ENCODE assay signal across 8 cellular contexts in the genomic region with DNA sequence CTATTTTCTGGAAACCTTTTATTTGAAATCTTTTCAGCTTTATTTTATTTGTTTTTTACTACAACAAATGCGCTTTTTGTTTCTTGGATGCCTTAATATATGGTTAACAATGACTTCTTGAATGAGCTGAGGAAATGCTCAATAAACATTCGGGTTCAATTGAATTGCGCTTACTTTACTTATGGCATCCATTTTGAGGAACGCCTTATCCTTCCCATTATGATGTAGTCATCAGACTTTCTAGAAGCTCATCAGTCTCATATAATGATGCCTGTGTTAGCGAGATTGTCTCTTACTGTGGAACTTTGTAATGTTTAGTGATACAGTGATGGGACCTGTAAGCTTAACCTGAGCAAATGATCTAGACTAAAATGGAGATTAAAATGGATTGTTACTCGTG. TPM values are rescaled to one million over a fixed set of nuclear protein-coding genes. Genes with fewer than 3 reads are reported as not detected.
DNase-seq lines count a peak whose midpoint lies in the region; ATAC-seq and TF ChIP-seq lines count a peak whose summit lies in the region.

No MANE protein-coding gene starts in this region.

- CTCF ChIA-PET in CD8-positive, alpha-beta T cell (lab: Charles Lee), result no interaction called here

- H3K36me3 Mint-ChIP-seq in CD8-positive, alpha-beta T cell, result peaks cover 35% of the 10 kb centered on the region
- peaks cover 32% of the 10 kb centered on the region for H3K36me3 Mint-ChIP-seq in dendritic cell treated with granulocyte-macrophage colony-stimulating factor and Interleukin-4, amounts not matched to agents 40 ng/mL and 50 ng/mL, for 4 days (ENCODE audit: low read depth)

- ATAC-seq in CD8-positive, alpha-beta T cell, result no peak
- ATAC-seq in HG03432 (IDR thresholded peaks at IDR 0.05; ENCODE audit: unreplicated experiment) (no peak), GM18505 (IDR thresholded peaks at IDR 0.05; ENCODE audit: unreplicated experiment) (no peak), HG03469 (IDR thresholded peaks at IDR 0.05; ENCODE audit: unreplicated experiment) (no peak)

- H3K27ac Mint-ChIP-seq in CD8-positive, alpha-beta T cell, result peak overlapping the region; percentile 88
- H3K27ac Mint-ChIP-seq in dendritic cell treated with granulocyte-macrophage colony-stimulating factor and Interleukin-4, amounts not matched to agents 40 ng/mL and 50 ng/mL, for 4 days, result peak overlapping the region; percentile 97

- TF ChIP-seq CTCF in CD8-positive, alpha-beta T cell (IDR thresholded peaks at IDR 0.05), result no peak
- no peak for TF ChIP-seq CTCF in neural cell (IDR thresholded peaks at IDR 0.05; ENCODE audit: poor library complexity, severe bottlenecking)

- H3K79me2 ChIP-seq in neural cell (replicated peaks; ENCODE audit: insufficient read depth, low read length), result peaks cover 77% of the 10 kb centered on the region

- H3K9me2 ChIP-seq in neural cell (ENCODE audit: insufficient read depth, low read length), result no peaks in the 10 kb centered on the region

- peaks cover 4% of the 10 kb centered on the region for H3F3A ChIP-seq in neural cell (ENCODE audit: insufficient read depth, low read length, poor library complexity, severe bottlenecking)

- no peak for TF ChIP-seq POLR2A in GM18505 (IDR thresholded peaks at IDR 0.05; ENCODE audit: borderline replicate concordance, extremely low read depth, insufficient read depth, insufficient read length)

- H3K36me3 ChIP-seq in CD8-positive, alpha-beta T cell (ENCODE audit: insufficient read depth, low read length), result no peaks in the 10 kb centered on the region
- peaks cover 12% of the 10 kb centered on the region for H3K36me3 ChIP-seq in MG63
- no peaks in the 10 kb centered on the region for H3K36me3 ChIP-seq in neural cell (ENCODE audit: insufficient read depth, low read length)

- intact Hi-C loops in CD8-positive, alpha-beta T cell (cut with DNase I, micrococcal nuclease), result loop anchor here (1.0 to 10.0 kb wide), 5 partner anchors 62 to 857 kb away; partner anchors contain the start of genes CENPK (in 1 of the 2), CWC27 (in 1 of the 2), PPWD1 (in 1 of the 2) and SREK1 (in 1 of the 2)
- intact Hi-C loops in dendritic cell treated with granulocyte-macrophage colony-stimulating factor and Interleukin-4, amounts not matched to agents 40 ng/mL and 50 ng/mL, for 4 days (cut with micrococcal nuclease), result loop anchor here (2.0 to 10.0 kb wide), 2 partner anchors 519 to 857 kb away; partner anchors contain the start of genes CWC27, SREK1 and SREK1IP1

- no peaks in the 10 kb centered on the region for H3K9me3 ChIP-seq in CD8-positive, alpha-beta T cell (ENCODE audit: low read length)
- H3K9me3 ChIP-seq in MG63 (no peaks in the 10 kb centered on the region), neural cell (ENCODE audit: low read length) (no peaks in the 10 kb centered on the region)

- peaks cover 50% of the 10 kb centered on the region for H3K4me1 Mint-ChIP-seq in CD8-positive, alpha-beta T cell (ENCODE audit: low read depth)
- H3K4me1 Mint-ChIP-seq in dendritic cell treated with granulocyte-macrophage colony-stimulating factor and Interleukin-4, amounts not matched to agents 40 ng/mL and 50 ng/mL, for 4 days (ENCODE audit: low read depth), result peaks cover 18% of the 10 kb centered on the region

- no peak for TF ChIP-seq EP300 in neural cell (conservative IDR thresholded peaks at IDR 0.05; ENCODE audit: poor library complexity, severe bottlenecking)

- H3K4me2 ChIP-seq in neural cell (ENCODE audit: low read length), result peak overlapping the region; percentile 99

- peak overlapping the region; percentile 78 for H3K27ac ChIP-seq in CD8-positive, alpha-beta T cell (ENCODE audit: low read depth, low read length)
- peak overlapping the region; percentile 93 for H3K27ac ChIP-seq in neural cell (ENCODE audit: low read length)

- no peaks in the 10 kb centered on the region for H3K27me3 Mint-ChIP-seq in CD8-positive, alpha-beta T cell (ENCODE audit: low read depth)
- H3K27me3 Mint-ChIP-seq in dendritic cell treated with granulocyte-macrophage colony-stimulating factor and Interleukin-4, amounts not matched to agents 40 ng/mL and 50 ng/mL, for 4 days, result no peaks in the 10 kb centered on the region

- no peaks in the 10 kb centered on the region for H3K27me3 ChIP-seq in CD8-positive, alpha-beta T cell (ENCODE audit: insufficient read depth, low read length)
- H3K27me3 ChIP-seq in MG63 (no peaks in the 10 kb centered on the region), neural cell (ENCODE audit: insufficient read depth, low read depth, low read length) (no peaks in the 10 kb centered on the region)

- peak overlapping the region; percentile 97 for H3K9ac ChIP-seq in neural cell (ENCODE audit: low read length)

- H3K4me3 ChIP-seq in CD8-positive, alpha-beta T cell (ENCODE audit: low read depth, low read length), result peak overlapping the region; percentile 80
- H3K4me3 ChIP-seq in MG63 (peak overlapping the region; percentile 86), neural cell (ENCODE audit: low read length) (peak overlapping the region; percentile 98)

- no peak for TF ChIP-seq RAD21 in neural cell (conservative IDR thresholded peaks at IDR 0.05)

- H3K4me1 ChIP-seq in CD8-positive, alpha-beta T cell (ENCODE audit: insufficient read depth, low read length), result peaks cover 26% of the 10 kb centered on the region

- H4K20me1 ChIP-seq in neural cell (ENCODE audit: insufficient read depth), result no peaks in the 10 kb centered on the region

- DNase-seq in CD8-positive, alpha-beta T cell, result no peak
- no peak for DNase-seq in MG63
- DNase-seq in stimulated activated CD4-positive, alpha-beta T cell treated with anti-CD3 and anti-CD28 coated beads, Interleukin-4, amount 100 ng/mL, for 24 hours, result no peak

- POLR2A ChIA-PET in CD8-positive, alpha-beta T cell (lab: Charles Lee), result interaction anchor here (0.8 to 3.0 kb wide), 5 partner anchors 16 to 518 kb away, joined by 3 to 24 read pairs (median 5); partner anchors contain the start of genes CENPK, ERBIN, PPWD1 and SREK1

- no peaks in the 10 kb centered on the region for H3K9me3 Mint-ChIP-seq in CD8-positive, alpha-beta T cell
- no peaks in the 10 kb centered on the region for H3K9me3 Mint-ChIP-seq in dendritic cell treated with granulocyte-macrophage colony-stimulating factor and Interleukin-4, amounts not matched to agents 40 ng/mL and 50 ng/mL, for 4 days

- peak overlapping the region; percentile 98 for H2AFZ ChIP-seq in neural cell (ENCODE audit: low read depth, low read length)

- peak overlapping the region; percentile 97 for H3K4me3 Mint-ChIP-seq in CD8-positive, alpha-beta T cell
- H3K4me3 Mint-ChIP-seq in dendritic cell treated with granulocyte-macrophage colony-stimulating factor and Interleukin-4, amounts not matched to agents 40 ng/mL and 50 ng/mL, for 4 days, result peak overlapping the region; percentile 98

TF ChIP-seq in neural cell, 6 proteins besides CTCF, POLR2A, EP300 and RAD21:
- no peak for TF ChIP-seq POLR2AphosphoS5 (IDR thresholded peaks at IDR 0.05)
- TF ChIP-seq SMC3 (conservative IDR thresholded peaks at IDR 0.05; ENCODE audit: poor library complexity), result no peak
- TF ChIP-seq, protein P1, sequence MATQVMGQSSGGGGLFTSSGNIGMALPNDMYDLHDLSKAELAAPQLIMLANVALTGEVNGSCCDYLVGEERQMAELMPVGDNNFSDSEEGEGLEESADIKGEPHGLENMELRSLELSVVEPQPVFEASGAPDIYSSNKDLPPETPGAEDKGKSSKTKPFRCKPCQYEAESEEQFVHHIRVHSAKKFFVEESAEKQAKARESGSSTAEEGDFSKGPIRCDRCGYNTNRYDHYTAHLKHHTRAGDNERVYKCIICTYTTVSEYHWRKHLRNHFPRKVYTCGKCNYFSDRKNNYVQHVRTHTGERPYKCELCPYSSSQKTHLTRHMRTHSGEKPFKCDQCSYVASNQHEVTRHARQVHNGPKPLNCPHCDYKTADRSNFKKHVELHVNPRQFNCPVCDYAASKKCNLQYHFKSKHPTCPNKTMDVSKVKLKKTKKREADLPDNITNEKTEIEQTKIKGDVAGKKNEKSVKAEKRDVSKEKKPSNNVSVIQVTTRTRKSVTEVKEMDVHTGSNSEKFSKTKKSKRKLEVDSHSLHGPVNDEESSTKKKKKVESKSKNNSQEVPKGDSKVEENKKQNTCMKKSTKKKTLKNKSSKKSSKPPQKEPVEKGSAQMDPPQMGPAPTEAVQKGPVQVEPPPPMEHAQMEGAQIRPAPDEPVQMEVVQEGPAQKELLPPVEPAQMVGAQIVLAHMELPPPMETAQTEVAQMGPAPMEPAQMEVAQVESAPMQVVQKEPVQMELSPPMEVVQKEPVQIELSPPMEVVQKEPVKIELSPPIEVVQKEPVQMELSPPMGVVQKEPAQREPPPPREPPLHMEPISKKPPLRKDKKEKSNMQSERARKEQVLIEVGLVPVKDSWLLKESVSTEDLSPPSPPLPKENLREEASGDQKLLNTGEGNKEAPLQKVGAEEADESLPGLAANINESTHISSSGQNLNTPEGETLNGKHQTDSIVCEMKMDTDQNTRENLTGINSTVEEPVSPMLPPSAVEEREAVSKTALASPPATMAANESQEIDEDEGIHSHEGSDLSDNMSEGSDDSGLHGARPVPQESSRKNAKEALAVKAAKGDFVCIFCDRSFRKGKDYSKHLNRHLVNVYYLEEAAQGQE (IDR thresholded peaks at IDR 0.05; ENCODE audit: borderline replicate concordance), result no peak
- TF ChIP-seq TAF1 (IDR thresholded peaks at IDR 0.05; ENCODE audit: low read depth), result no peak
- TF ChIP-seq MXI1 (conservative IDR thresholded peaks at IDR 0.05; ENCODE audit: poor library complexity, severe bottlenecking), result no peak
- no peak for TF ChIP-seq EZH2 (IDR thresholded peaks at IDR 0.05; ENCODE audit: borderline replicate concordance, insufficient read depth, low read length, poor library complexity, severe bottlenecking)

RNA-seq across cellular contexts. Expression of gene SHLD3, which starts 0.9 kb away (rescaled TPM):
- 10 to 100 TPM; 11.6 to 14.5 TPM for total RNA-seq in CD8-positive, alpha-beta T cell
- total RNA-seq in MG63 (2014; rRNA removed; shearing (Covaris generic); ENCODE audit: low replicate concordance), result 2.2 and 4.7 TPM in 2 replicates
- 20.9 and 26.8 TPM in 2 replicates for polyA plus RNA-seq in neural cell
- polyA minus RNA-seq in neural cell, result 20.2 and 20.5 TPM in 2 replicates

RNA-seq across cellular contexts. Expression of gene TRAPPC13, which starts 0.9 kb away (rescaled TPM):
- total RNA-seq in CD8-positive, alpha-beta T cell, result 10 to 100 TPM; 11.9 to 17.6 TPM
- 14.7 and 18.8 TPM in 2 replicates for total RNA-seq in MG63 (2014; rRNA removed; shearing (Covaris generic); ENCODE audit: low replicate concordance)
- 80.3 and 95.0 TPM in 2 replicates for polyA plus RNA-seq in neural cell
- 55.5 and 68.3 TPM in 2 replicates for polyA minus RNA-seq in neural cell

RNA-seq across cellular contexts. Expression of gene TRIM23, which starts 1.6 kb away (rescaled TPM):
- 10 to 100 TPM; 27.6 to 30.0 TPM for total RNA-seq in CD8-positive, alpha-beta T cell
- total RNA-seq in MG63 (2014; rRNA removed; shearing (Covaris generic); ENCODE audit: low replicate concordance), result 4.3 and 17.9 TPM in 2 replicates
- polyA plus RNA-seq in neural cell, result 28.2 and 29.0 TPM in 2 replicates
- 97.7 and 100 TPM in 2 replicates for polyA minus RNA-seq in neural cell
